1 cellular context compared by ENCODE assay signal in the genomic region with DNA sequence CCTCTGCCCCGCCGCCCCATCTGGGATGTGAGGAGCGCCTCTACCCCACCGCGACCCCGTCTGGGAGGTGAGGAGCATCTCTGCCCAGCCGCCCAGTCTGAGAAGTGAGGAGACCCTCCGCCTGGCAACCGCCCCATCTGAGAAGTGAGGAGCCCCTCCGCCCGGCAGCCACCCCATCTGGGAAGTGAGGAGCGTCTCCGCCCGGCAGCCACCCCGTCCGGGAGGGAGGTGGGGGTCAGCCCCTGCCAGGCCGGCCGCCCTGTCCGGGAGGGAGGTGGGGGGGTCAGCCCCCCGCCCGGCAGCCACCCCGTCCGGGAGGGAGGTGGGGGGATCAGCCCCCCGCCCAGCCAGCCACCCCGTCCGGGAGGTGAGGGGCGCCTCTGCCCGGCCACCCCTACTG.
A peak's percentile ranks its signal among the peaks of the same experiment; 100 is the strongest.
DNase-seq lines count a peak whose midpoint lies in the region; TF ChIP-seq lines count a peak whose summit lies in the region.
"Not testable (repeated sequence)": the region's sequence is repeated elsewhere in the genome, so short reads cannot be mapped to it uniquely, and the experiment has no call there.

No MANE protein-coding gene starts in this region.

- H3K36me3 Mint-ChIP-seq in osteocyte (ENCODE audit: unreplicated experiment), result not testable (repeated sequence)

- not testable (repeated sequence) for TF ChIP-seq CTCF in osteocyte (IDR thresholded peaks at IDR 0.05)

- H3K27me3 Mint-ChIP-seq in osteocyte (ENCODE audit: unreplicated experiment), result not testable (repeated sequence)

- H3K27ac Mint-ChIP-seq in osteocyte (ENCODE audit: unreplicated experiment), result not testable (repeated sequence)

- H3K4me1 Mint-ChIP-seq in osteocyte (ENCODE audit: unreplicated experiment), result not testable (repeated sequence)

- H3K4me3 Mint-ChIP-seq in osteocyte (ENCODE audit: unreplicated experiment), result not testable (repeated sequence)

- not testable (repeated sequence) for H3K9me3 Mint-ChIP-seq in osteocyte (ENCODE audit: unreplicated experiment)

- peak; percentile 78 for DNase-seq in osteocyte (ENCODE audit: extremely low spot score, unreplicated experiment)
